Comparison of ENCODE assay signal across 11 cellular contexts in genomic region chr1:236685205-236685916, GRCh38. TPM values are rescaled to one million over a fixed set of nuclear protein-coding genes. Genes with fewer than 3 reads are reported as not detected.
DNase-seq lines count a peak whose midpoint lies in the region; ATAC-seq and TF ChIP-seq lines count a peak whose summit lies in the region.
"Had no signal": no experiment of that assay in that cellular context is flagged by ENCODE, and none has a peak within 500 bp of the region (broad histone marks: within the 10 kb centered on the region; RNA-seq: fewer than 3 reads in every experiment).

No MANE protein-coding gene starts in this region.

- ATAC-seq in right cardiac atrium (no peak), thoracic aorta (ENCODE audit: insufficient number of reproducible peaks, low FRiP score, low read depth) (peak; percentile 8), GM18907 (IDR thresholded peaks at IDR 0.05; ENCODE audit: unreplicated experiment) (no peak)

- H3K4me3 ChIP-seq in right cardiac atrium (ENCODE audit: low read length): no peak overlapping the region
- H3K4me3 ChIP-seq in iPS-15b (ENCODE audit: low read depth, low read length): peak overlapping the region; percentile 22
- H3K4me3 ChIP-seq in thoracic aorta: no peak overlapping the region
- H3K4me3 ChIP-seq in dorsolateral prefrontal cortex: peak overlapping the region in 18 of 59 donors; percentile 63 to 80 (median 75)

- no peak overlapping the region for H3K27ac Mint-ChIP-seq in activated CD4-positive, alpha-beta memory T cell treated with anti-CD3 and anti-CD28 coated beads, Interleukin-2, amount 10 ng/mL, durations not matched to agents 7 days and 5 days

- intact Hi-C loops in right cardiac atrium (cut with DNase I): no loop called here
- intact Hi-C loops in cardiac septum (cut with DNase I): loop anchor here (2.0 kb wide), 1 partner anchor 81 kb away; the partner anchor contains the start of gene HEATR1
- intact Hi-C loops in dorsolateral prefrontal cortex (cut with DNase I): no loop called here

- no peaks in the 10 kb centered on the region for H3K4me1 ChIP-seq in right cardiac atrium (ENCODE audit: control insufficient read depth, insufficient read depth, low read length)
- no peaks in the 10 kb centered on the region for H3K4me1 ChIP-seq in iPS-15b (ENCODE audit: control insufficient read depth, insufficient read depth, low read length)
- peaks cover 2 to 40% of the 10 kb centered on the region in 2 donors for H3K4me1 ChIP-seq in thoracic aorta (ENCODE audit: control insufficient read depth in 1 of 2, low read depth in 2 of 2)

- POLR2A ChIA-PET in activated CD4-positive, alpha-beta memory T cell treated with anti-CD3 and anti-CD28 coated beads, Interleukin-2, amount 10 ng/mL, durations not matched to agents 7 days and 5 days (lab: Charles Lee): no interaction called here

- H3K9me3 Mint-ChIP-seq in activated CD4-positive, alpha-beta memory T cell treated with anti-CD3 and anti-CD28 coated beads, Interleukin-2, amount 10 ng/mL, durations not matched to agents 7 days and 5 days: no peaks in the 10 kb centered on the region

- H3K36me3 Mint-ChIP-seq in activated CD4-positive, alpha-beta memory T cell treated with anti-CD3 and anti-CD28 coated beads, Interleukin-2, amount 10 ng/mL, durations not matched to agents 7 days and 5 days (ENCODE audit: low read depth): peaks cover 3% of the 10 kb centered on the region

- H3K4me3 Mint-ChIP-seq in activated CD4-positive, alpha-beta memory T cell treated with anti-CD3 and anti-CD28 coated beads, Interleukin-2, amount 10 ng/mL, durations not matched to agents 7 days and 5 days: peak overlapping the region; percentile 30

- no peaks in the 10 kb centered on the region for H3K9me3 ChIP-seq in right cardiac atrium (ENCODE audit: control insufficient read depth, low read length)
- no peaks in the 10 kb centered on the region for H3K9me3 ChIP-seq in iPS-15b (ENCODE audit: control insufficient read depth, insufficient read depth, low read length)
- no peaks in the 10 kb centered on the region for H3K9me3 ChIP-seq in thoracic aorta
- H3K9me3 ChIP-seq: adrenal gland, spleen had no signal

- no peaks in the 10 kb centered on the region for H3K27me3 ChIP-seq in right cardiac atrium (ENCODE audit: control insufficient read depth, insufficient read depth)
- H3K27me3 ChIP-seq in iPS-15b (ENCODE audit: control insufficient read depth, insufficient read depth, low read length): peaks cover 24% of the 10 kb centered on the region
- no peaks in the 10 kb centered on the region for H3K27me3 ChIP-seq in thoracic aorta (replicated peaks; ENCODE audit: insufficient read depth)
- peaks cover 0 to 5% (median 0%) of the 10 kb centered on the region in 45 donors for H3K27me3 ChIP-seq in dorsolateral prefrontal cortex

- no peaks in the 10 kb centered on the region for H3K36me3 ChIP-seq in iPS-15b (ENCODE audit: control insufficient read depth, insufficient read depth, low read length)
- no peaks in the 10 kb centered on the region for H3K36me3 ChIP-seq in thoracic aorta
- H3K36me3 ChIP-seq: adrenal gland, spleen had no signal

- TF ChIP-seq CTCF in thoracic aorta (IDR thresholded peaks at IDR 0.05) (no peak), dorsolateral prefrontal cortex (IDR thresholded peaks at IDR 0.05 in 54 of 56, conservative IDR thresholded peaks at IDR 0.05 in 2 of 56; ENCODE audit: low read depth in 1 of 56, partially characterized antibody in 56 of 56) (no peak)

- no peak for DNase-seq in right cardiac atrium
- no peak for DNase-seq in cardiac septum (ENCODE audit: low spot score)
- no peak for DNase-seq in activated CD4-positive, alpha-beta memory T cell treated with anti-CD3 and anti-CD28 coated beads, Interleukin-2, amount 10 ng/mL, durations not matched to agents 7 days and 5 days
- DNase-seq in thoracic aorta (ENCODE audit: low spot score): no peak
- DNase-seq in globus pallidus (ENCODE audit: low spot score): no peak
- DNase-seq in dorsolateral prefrontal cortex: no peak
- DNase-seq: spleen had no signal

- 64% methylated on average over 12 of the region's 12 CpGs for WGBS in right cardiac atrium

- H3K4me1 Mint-ChIP-seq in activated CD4-positive, alpha-beta memory T cell treated with anti-CD3 and anti-CD28 coated beads, Interleukin-2, amount 10 ng/mL, durations not matched to agents 7 days and 5 days: peaks cover 13% of the 10 kb centered on the region

- H3K27ac ChIP-seq in right cardiac atrium (ENCODE audit: low read length): peak overlapping the region; percentile 22
- H3K27ac ChIP-seq in thoracic aorta: peak overlapping the region; percentile 12 to 87
- H3K27ac ChIP-seq in dorsolateral prefrontal cortex: peak overlapping the region in 20 of 59 donors; percentile 9 to 76 (median 56)
- H3K27ac ChIP-seq: adrenal gland, KMS-11, spleen had no signal

- no peak overlapping the region for H3K9ac ChIP-seq in iPS-15b (ENCODE audit: low read depth, low read length)
- H3K9ac ChIP-seq: KMS-11 had no signal

- peaks cover 70% of the 10 kb centered on the region for H3K27me3 Mint-ChIP-seq in activated CD4-positive, alpha-beta memory T cell treated with anti-CD3 and anti-CD28 coated beads, Interleukin-2, amount 10 ng/mL, durations not matched to agents 7 days and 5 days

- CTCF ChIA-PET in activated CD4-positive, alpha-beta memory T cell treated with anti-CD3 and anti-CD28 coated beads, Interleukin-2, amount 10 ng/mL, durations not matched to agents 7 days and 5 days (lab: Charles Lee): no interaction called here

RNA-seq across cellular contexts. Expression of gene ACTN2, which starts 0.9 kb away (rescaled TPM):
- total RNA-seq in right cardiac atrium: 1,000 to 10,000 TPM; 1,202 to 1,705 (median 1,385) TPM
- polyA plus RNA-seq in right cardiac atrium: 827 TPM
- total RNA-seq in cardiac septum: 3,389 TPM
- total RNA-seq in activated CD4-positive, alpha-beta memory T cell treated with anti-CD3 and anti-CD28 coated beads, Interleukin-2, amount 10 ng/mL, durations not matched to agents 7 days and 5 days: not detected
- 10 to 100 TPM; 32.2 to 52.9 TPM for total RNA-seq in thoracic aorta
- 100 to 1,000 TPM in 2 of 120 experiments, 10 to 100 TPM in 118; 29.8 to 112 (median 69.1) TPM for total RNA-seq in dorsolateral prefrontal cortex

Comparison
In these comparisons a context has a peak if more than half of its experiments do, and no peak if none do; other contexts are left out.
1. RNA of gene ACTN2, which starts 0.9 kb away (total RNA-seq): 3,389 TPM in cardiac septum (single experiment), 1,202 to 1,705 TPM in right cardiac atrium, 29.8 to 112 TPM in dorsolateral prefrontal cortex and 32.2 to 52.9 TPM in thoracic aorta; not detected in activated CD4-positive, alpha-beta memory T cell treated with anti-CD3 and anti-CD28 coated beads, Interleukin-2, amount 10 ng/mL, durations not matched to agents 7 days and 5 days; every median in the first group is over 10 times any median in the second.